Comparison of ENCODE assay signal across 1 cellular context in genomic region chr2:63841254-63842022, GRCh38.
TF ChIP-seq lines count a peak whose summit lies in the region.

TSS of gene UGP2 (plus strand) at chr2:63841896. CDS start at chr2:63842186, 290 bp downstream.

TF ChIP-seq in HEK293, 187 proteins besides CTCF, POLR2A, EP300 and RAD21 (continued from another document and continues in another):
- peak; percentile 18; the same call in 1 of the 2 replicates for TF ChIP-seq ZBTB10 (tag by site-specific recombination; IDR thresholded peaks at IDR 0.05)
- no peak for TF ChIP-seq ZNF555 (tag by site-specific recombination; conservative IDR thresholded peaks at IDR 0.05)
- TF ChIP-seq, protein P1, sequence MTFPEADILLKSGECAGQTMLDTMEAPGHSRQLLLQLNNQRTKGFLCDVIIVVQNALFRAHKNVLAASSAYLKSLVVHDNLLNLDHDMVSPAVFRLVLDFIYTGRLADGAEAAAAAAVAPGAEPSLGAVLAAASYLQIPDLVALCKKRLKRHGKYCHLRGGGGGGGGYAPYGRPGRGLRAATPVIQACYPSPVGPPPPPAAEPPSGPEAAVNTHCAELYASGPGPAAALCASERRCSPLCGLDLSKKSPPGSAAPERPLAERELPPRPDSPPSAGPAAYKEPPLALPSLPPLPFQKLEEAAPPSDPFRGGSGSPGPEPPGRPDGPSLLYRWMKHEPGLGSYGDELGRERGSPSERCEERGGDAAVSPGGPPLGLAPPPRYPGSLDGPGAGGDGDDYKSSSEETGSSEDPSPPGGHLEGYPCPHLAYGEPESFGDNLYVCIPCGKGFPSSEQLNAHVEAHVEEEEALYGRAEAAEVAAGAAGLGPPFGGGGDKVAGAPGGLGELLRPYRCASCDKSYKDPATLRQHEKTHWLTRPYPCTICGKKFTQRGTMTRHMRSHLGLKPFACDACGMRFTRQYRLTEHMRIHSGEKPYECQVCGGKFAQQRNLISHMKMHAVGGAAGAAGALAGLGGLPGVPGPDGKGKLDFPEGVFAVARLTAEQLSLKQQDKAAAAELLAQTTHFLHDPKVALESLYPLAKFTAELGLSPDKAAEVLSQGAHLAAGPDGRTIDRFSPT (tag by site-specific recombination; IDR thresholded peaks at IDR 0.05), result peak; percentile 63; the same call in 1 of the 2 replicates
- TF ChIP-seq ZBTB48 (tag by site-specific recombination; IDR thresholded peaks at IDR 0.05), result no peak
- no peak for TF ChIP-seq ZNF48 (tag by site-specific recombination; IDR thresholded peaks at IDR 0.05)
- no peak for TF ChIP-seq ZNF350 (tag by site-specific recombination; IDR thresholded peaks at IDR 0.05)
- no peak for TF ChIP-seq PRDM1 (tag by site-specific recombination; IDR thresholded peaks at IDR 0.05)
- TF ChIP-seq ZNF114 (tag by site-specific recombination; IDR thresholded peaks at IDR 0.05), result no peak
- peak; percentile 24; the same call in 1 of the 2 replicates for TF ChIP-seq ZSCAN4 (tag by site-specific recombination; IDR thresholded peaks at IDR 0.05)
- TF ChIP-seq ZBTB8A (tag by site-specific recombination; IDR thresholded peaks at IDR 0.05), result peak; percentile 76
- no peak for TF ChIP-seq REST (tag by site-specific recombination; IDR thresholded peaks at IDR 0.05)
- TF ChIP-seq, protein P2, sequence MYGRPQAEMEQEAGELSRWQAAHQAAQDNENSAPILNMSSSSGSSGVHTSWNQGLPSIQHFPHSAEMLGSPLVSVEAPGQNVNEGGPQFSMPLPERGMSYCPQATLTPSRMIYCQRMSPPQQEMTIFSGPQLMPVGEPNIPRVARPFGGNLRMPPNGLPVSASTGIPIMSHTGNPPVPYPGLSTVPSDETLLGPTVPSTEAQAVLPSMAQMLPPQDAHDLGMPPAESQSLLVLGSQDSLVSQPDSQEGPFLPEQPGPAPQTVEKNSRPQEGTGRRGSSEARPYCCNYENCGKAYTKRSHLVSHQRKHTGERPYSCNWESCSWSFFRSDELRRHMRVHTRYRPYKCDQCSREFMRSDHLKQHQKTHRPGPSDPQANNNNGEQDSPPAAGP (tag by site-specific recombination; IDR thresholded peaks at IDR 0.05), result peak; percentile 4; the same call in 1 of the 2 replicates
- TF ChIP-seq ZNF138 (tag by site-specific recombination; IDR thresholded peaks at IDR 0.05; ENCODE audit: borderline replicate concordance), result no peak
- TF ChIP-seq ZNF174 (tag by site-specific recombination; IDR thresholded peaks at IDR 0.05), result no peak
- TF ChIP-seq ZSCAN30 (tag by site-specific recombination; IDR thresholded peaks at IDR 0.05), result peak; percentile 24; the same call in 1 of the 2 replicates
- TF ChIP-seq, protein P3, sequence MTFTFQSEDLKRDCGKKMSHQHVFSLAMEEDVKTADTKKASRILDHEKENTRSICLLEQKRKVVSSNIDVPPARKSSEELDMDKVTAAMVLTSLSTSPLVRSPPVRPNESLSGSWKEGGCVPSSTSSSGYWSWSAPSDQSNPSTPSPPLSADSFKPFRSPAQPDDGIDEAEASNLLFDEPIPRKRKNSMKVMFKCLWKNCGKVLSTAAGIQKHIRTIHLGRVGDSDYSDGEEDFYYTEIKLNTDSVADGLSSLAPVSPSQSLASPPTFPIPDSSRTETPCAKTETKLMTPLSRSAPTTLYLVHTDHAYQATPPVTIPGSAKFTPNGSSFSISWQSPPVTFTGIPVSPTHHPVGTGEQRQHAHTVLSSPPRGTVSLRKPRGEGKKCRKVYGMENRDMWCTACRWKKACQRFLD (tag by site-specific recombination; IDR thresholded peaks at IDR 0.05), result no peak
- no peak for TF ChIP-seq ZNF19 (tag by site-specific recombination; IDR thresholded peaks at IDR 0.05; ENCODE audit: low read depth)
- no peak for TF ChIP-seq ZNF221 (tag by site-specific recombination; IDR thresholded peaks at IDR 0.05; ENCODE audit: borderline replicate concordance)
- no peak for TF ChIP-seq GLI2 (tag by site-specific recombination; IDR thresholded peaks at IDR 0.05; ENCODE audit: borderline replicate concordance, low read depth)
- TF ChIP-seq OVOL3 (tag by site-specific recombination; IDR thresholded peaks at IDR 0.05), result no peak
- TF ChIP-seq ZNF391 (tag by site-specific recombination; IDR thresholded peaks at IDR 0.05; ENCODE audit: borderline replicate concordance, low read depth), result no peak
- TF ChIP-seq, protein P4, sequence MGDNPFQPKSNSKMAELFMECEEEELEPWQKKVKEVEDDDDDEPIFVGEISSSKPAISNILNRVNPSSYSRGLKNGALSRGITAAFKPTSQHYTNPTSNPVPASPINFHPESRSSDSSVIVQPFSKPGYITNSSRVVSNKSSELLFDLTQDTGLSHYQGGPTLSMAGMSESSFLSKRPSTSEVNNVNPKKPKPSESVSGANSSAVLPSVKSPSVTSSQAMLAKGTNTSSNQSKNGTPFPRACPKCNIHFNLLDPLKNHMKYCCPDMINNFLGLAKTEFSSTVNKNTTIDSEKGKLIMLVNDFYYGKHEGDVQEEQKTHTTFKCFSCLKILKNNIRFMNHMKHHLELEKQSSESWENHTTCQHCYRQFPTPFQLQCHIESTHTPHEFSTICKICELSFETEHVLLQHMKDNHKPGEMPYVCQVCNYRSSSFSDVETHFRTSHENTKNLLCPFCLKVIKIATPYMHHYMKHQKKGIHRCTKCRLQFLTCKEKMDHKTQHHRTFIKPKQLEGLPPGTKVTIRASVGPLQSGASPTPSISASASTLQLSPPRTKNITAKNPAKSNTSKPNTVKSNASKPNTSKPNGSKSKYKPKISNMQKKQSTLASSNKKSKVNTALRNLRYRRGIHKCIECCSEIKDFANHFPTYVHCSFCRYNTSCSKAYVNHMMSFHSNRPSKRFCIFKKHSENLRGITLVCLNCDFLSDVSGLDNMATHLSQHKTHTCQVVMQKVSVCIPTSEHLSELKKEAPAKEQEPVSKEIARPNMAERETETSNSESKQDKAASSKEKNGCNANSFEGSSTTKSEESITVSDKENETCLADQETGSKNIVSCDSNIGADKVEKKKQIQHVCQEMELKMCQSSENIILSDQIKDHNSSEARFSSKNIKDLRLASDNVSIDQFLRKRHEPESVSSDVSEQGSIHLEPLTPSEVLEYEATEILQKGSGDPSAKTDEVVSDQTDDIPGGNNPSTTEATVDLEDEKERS (tag by site-specific recombination; IDR thresholded peaks at IDR 0.05), result no peak
- TF ChIP-seq YY2 (tag by site-specific recombination; IDR thresholded peaks at IDR 0.05), result no peak
- no peak for TF ChIP-seq ZFP69B (tag by site-specific recombination; IDR thresholded peaks at IDR 0.05)
- TF ChIP-seq, protein P5, sequence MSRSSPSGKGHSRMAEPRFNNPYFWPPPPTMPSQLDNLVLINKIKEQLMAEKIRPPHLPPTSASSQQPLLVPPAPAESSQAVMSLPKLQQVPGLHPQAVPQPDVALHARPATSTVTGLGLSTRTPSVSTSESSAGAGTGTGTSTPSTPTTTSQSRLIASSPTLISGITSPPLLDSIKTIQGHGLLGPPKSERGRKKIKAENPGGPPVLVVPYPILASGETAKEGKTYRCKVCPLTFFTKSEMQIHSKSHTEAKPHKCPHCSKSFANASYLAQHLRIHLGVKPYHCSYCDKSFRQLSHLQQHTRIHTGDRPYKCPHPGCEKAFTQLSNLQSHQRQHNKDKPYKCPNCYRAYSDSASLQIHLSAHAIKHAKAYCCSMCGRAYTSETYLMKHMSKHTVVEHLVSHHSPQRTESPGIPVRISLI (tag by site-specific recombination; IDR thresholded peaks at IDR 0.05), result no peak
- TF ChIP-seq ZNF223 (tag by site-specific recombination; IDR thresholded peaks at IDR 0.05), result no peak
- TF ChIP-seq ZNF830 (tag by site-specific recombination; IDR thresholded peaks at IDR 0.05; ENCODE audit: low read depth), result no peak
- TF ChIP-seq TCF7L2 (IDR thresholded peaks at IDR 0.05; ENCODE audit: borderline replicate concordance, low read depth, low read length), result no peak
- TF ChIP-seq ZSCAN23 (tag by site-specific recombination; IDR thresholded peaks at IDR 0.05), result 0 out of 2 replicates have a peak, but pooled peaks have one; percentile 43
- no peak for TF ChIP-seq MYNN (tag by site-specific recombination; IDR thresholded peaks at IDR 0.05; ENCODE audit: borderline replicate concordance)
- no peak for TF ChIP-seq ZNF155 (tag by site-specific recombination; IDR thresholded peaks at IDR 0.05)
- TF ChIP-seq ZNF473 (tag by site-specific recombination; IDR thresholded peaks at IDR 0.05), result no peak
- peak; percentile 74 for TF ChIP-seq EGR2 (tag by site-specific recombination; IDR thresholded peaks at IDR 0.05; ENCODE audit: low read depth)
- TF ChIP-seq ZNF121 (tag by site-specific recombination; IDR thresholded peaks at IDR 0.05), result no peak
- TF ChIP-seq ZNF791 (tag by site-specific recombination; IDR thresholded peaks at IDR 0.05), result no peak
- TF ChIP-seq ZNF518A (tag by site-specific recombination; conservative IDR thresholded peaks at IDR 0.05; ENCODE audit: low read depth), result no peak
- TF ChIP-seq ZBTB17 (tag by site-specific recombination; IDR thresholded peaks at IDR 0.05), result no peak
